Comparison of ENCODE assay signal across 8 cellular contexts in the genomic region with DNA sequence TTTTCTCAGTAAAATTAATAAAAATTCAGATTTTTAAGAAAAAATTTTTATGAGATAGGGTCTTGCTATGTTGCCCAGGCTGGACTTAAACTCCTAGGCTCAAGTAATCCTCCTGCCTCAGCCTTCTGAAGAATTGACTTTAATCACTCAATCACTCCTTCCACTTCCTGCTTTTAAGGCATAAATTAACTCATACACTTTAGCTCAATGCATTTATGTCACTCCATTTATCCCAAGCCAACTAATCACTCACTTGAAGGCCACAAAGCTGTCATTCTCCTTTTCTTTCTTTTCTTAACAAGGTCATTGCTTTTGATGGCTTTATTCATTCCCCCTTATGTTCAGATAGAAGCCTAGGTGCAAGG. TPM values are rescaled to one million over a fixed set of nuclear protein-coding genes. Genes with fewer than 3 reads are reported as not detected.
DNase-seq lines count a peak whose midpoint lies in the region; ATAC-seq and TF ChIP-seq lines count a peak whose summit lies in the region.

No MANE protein-coding gene starts in this region.

- no peaks in the 10 kb centered on the region for H4K20me1 ChIP-seq in BLaER1
- no peaks in the 10 kb centered on the region for H4K20me1 ChIP-seq in MM.1S (ENCODE audit: insufficient read depth, low read length)

- peak overlapping the region; percentile 92 for H2AFZ ChIP-seq in MM.1S (ENCODE audit: low read length)
- H2AFZ ChIP-seq in neuron (ENCODE audit: low read depth, low read length), result peak overlapping the region; percentile 83

- DNase-seq in MM.1S, result no peak
- DNase-seq in dorsolateral prefrontal cortex, result no peak
- DNase-seq in ureter (ENCODE audit: low spot score), result no peak
- DNase-seq in dermis blood vessel endothelial cell, result no peak
- DNase-seq in stimulated activated CD4-positive, alpha-beta T cell treated with anti-CD3 and anti-CD28 coated beads, Interleukin-2, amount 100 ng/mL, for 24 hours, result no peak

- no peaks in the 10 kb centered on the region for H3K9me2 ChIP-seq in MM.1S (replicated peaks; ENCODE audit: insufficient read depth, low read length)

- H3K27me3 ChIP-seq in BLaER1, result no peaks in the 10 kb centered on the region
- H3K27me3 ChIP-seq in MM.1S (replicated peaks; ENCODE audit: insufficient read depth, low read length), result no peaks in the 10 kb centered on the region
- H3K27me3 ChIP-seq in dorsolateral prefrontal cortex, result no peaks in the 10 kb centered on the region
- H3K27me3 ChIP-seq in neuron (ENCODE audit: insufficient read depth, low read length), result no peaks in the 10 kb centered on the region

- H3K4me3 ChIP-seq in BLaER1, result peak overlapping the region; percentile 91
- peak overlapping the region; percentile 83 for H3K4me3 ChIP-seq in MM.1S (ENCODE audit: low read length)
- H3K4me3 ChIP-seq in dorsolateral prefrontal cortex, result peak overlapping the region; percentile 69 to 99 (median 89)
- H3K4me3 ChIP-seq in neuron (ENCODE audit: low read length), result peak overlapping the region; percentile 80

- H3K9me3 ChIP-seq in BLaER1 (no peaks in the 10 kb centered on the region), MM.1S (replicated peaks; ENCODE audit: insufficient read depth, low read length) (no peaks in the 10 kb centered on the region), neuron (ENCODE audit: low read length) (no peaks in the 10 kb centered on the region)

- H3K36me3 ChIP-seq in BLaER1, result peaks cover 38% of the 10 kb centered on the region
- no peaks in the 10 kb centered on the region for H3K36me3 ChIP-seq in MM.1S (replicated peaks; ENCODE audit: insufficient read depth, low read length)
- H3K36me3 ChIP-seq in neuron (ENCODE audit: insufficient read depth, low read length), result peaks cover 26% of the 10 kb centered on the region

- intact Hi-C loops in dorsolateral prefrontal cortex (cut with DNase I), result loop anchor here in 1 of 2 donors (5.0 to 10.0 kb wide), 2 partner anchors 202 to 414 kb away; a partner anchor contains a TSS

- H3K27ac ChIP-seq in BLaER1, result 0 out of 2 replicates have a peak overlapping the region, but pooled peaks have one; percentile 65
- peak overlapping the region; percentile 43; the same call in 1 of the 2 replicates for H3K27ac ChIP-seq in MM.1S (ENCODE audit: low read length)
- H3K27ac ChIP-seq in dorsolateral prefrontal cortex, result peak overlapping the region in 47 of 59 donors; percentile 7 to 99 (median 93)

- H3F3A ChIP-seq in MM.1S (ENCODE audit: insufficient read depth, low read length), result 0 out of 2 replicates have a peak, but pooled peaks cover 6% of the 10 kb centered on the region

- H3K4me2 ChIP-seq in BLaER1 (peak overlapping the region; percentile 77), MM.1S (ENCODE audit: low read depth, low read length) (peak overlapping the region; percentile 81)

- H3K9ac ChIP-seq in BLaER1 (peak overlapping the region; percentile 82), MM.1S (ENCODE audit: low read length) (peak overlapping the region; percentile 77)

- TF ChIP-seq CTCF in MM.1S (IDR thresholded peaks at IDR 0.05; ENCODE audit: low read length) (no peak), dorsolateral prefrontal cortex (IDR thresholded peaks at IDR 0.05 in 54 of 56, conservative IDR thresholded peaks at IDR 0.05 in 2 of 56; ENCODE audit: low read depth in 1 of 56, partially characterized antibody in 56 of 56) (no peak)

- H3K4me1 ChIP-seq in BLaER1 (peaks cover 18% of the 10 kb centered on the region), MM.1S (ENCODE audit: low read length) (peaks cover 10% of the 10 kb centered on the region; the same call in 1 of the 2 replicates), neuron (ENCODE audit: insufficient read depth, low read length) (peaks cover 4% of the 10 kb centered on the region)

- H3K79me2 ChIP-seq in MM.1S (ENCODE audit: low read length), result peaks cover 11% of the 10 kb centered on the region

- ATAC-seq in GM19438 (IDR thresholded peaks at IDR 0.05; ENCODE audit: low read depth, unreplicated experiment), result peak; percentile 11

RNA-seq across cellular contexts. Expression of a gene that starts 0.9 kb away (rescaled TPM):
- 10 to 100 TPM; 27.6 to 49.9 (median 37.3) TPM for total RNA-seq in dorsolateral prefrontal cortex
- total RNA-seq in ureter, result 33.5 TPM
- total RNA-seq in dermis blood vessel endothelial cell, result 28.7 and 31.8 TPM in 2 replicates

RNA-seq across cellular contexts. Expression of a gene that starts 8.5 kb away (rescaled TPM):
- total RNA-seq in dorsolateral prefrontal cortex (1 to 10 TPM in 116 of 120 experiments, under 1 TPM in 4; 0.69 to 3.4 (median 1.9) TPM), ureter (3.8 TPM), dermis blood vessel endothelial cell (1.9 and 2.0 TPM in 2 replicates)

RNA-seq across cellular contexts. Expression of a gene that starts 8.8 kb away (rescaled TPM):
- total RNA-seq in dorsolateral prefrontal cortex (10 to 100 TPM in 114 of 120 experiments, 1 to 10 TPM in 6; 7.3 to 30.0 (median 16.4) TPM), ureter (50.9 TPM), dermis blood vessel endothelial cell (5.3 and 5.7 TPM in 2 replicates)

RNA-seq across cellular contexts. Expression of a gene that starts 41.1 kb away (rescaled TPM):
- total RNA-seq in dorsolateral prefrontal cortex (1,000 to 10,000 TPM in 61 of 120 experiments, 100 to 1,000 TPM in 59; 265 to 3,917 (median 1,020) TPM), ureter (106 TPM), dermis blood vessel endothelial cell (1.0 and 1.7 TPM in 2 replicates)

RNA-seq across cellular contexts. Expression of a gene that starts 42.0 kb away (rescaled TPM):
- 10 to 100 TPM in 1 of 120 experiments, 1 to 10 TPM in 113, under 1 TPM in 6; 0.56 to 10.0 (median 2.8) TPM for total RNA-seq in dorsolateral prefrontal cortex
- 0.83 TPM for total RNA-seq in ureter
- total RNA-seq in dermis blood vessel endothelial cell, result not detected in 2 replicates

Comparison
In these comparisons a context has a peak if more than half of its experiments do, and no peak if none do; other contexts are left out.
1. H3K27ac ChIP-seq: peak in every context shown above with its lines; median percentile 93 in dorsolateral prefrontal cortex; 65 in BLaER1; 43 in MM.1S.